Comparison of ENCODE assay signal across 2 cellular contexts in the genomic region with DNA sequence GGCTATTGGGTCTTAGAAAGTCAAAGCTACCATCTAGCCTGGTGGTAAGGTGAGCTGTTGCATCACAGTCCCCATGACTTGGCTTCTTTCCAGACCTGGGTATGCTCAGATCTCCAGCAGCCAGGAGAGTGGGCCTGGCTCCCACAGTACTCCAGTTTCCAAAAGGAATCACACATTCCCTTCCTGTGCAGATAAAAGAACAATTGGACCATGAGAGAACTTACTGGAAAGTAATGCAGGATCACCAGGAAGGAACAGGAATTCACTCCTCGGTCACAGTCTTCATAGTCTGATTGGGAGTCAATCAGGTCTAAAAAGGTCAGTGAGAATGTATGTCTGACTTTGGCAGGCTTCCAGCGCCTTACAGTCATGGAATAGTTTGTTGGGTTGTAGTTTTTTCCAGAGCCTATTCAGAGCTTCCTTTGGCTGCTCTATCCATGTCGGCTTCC.
TF ChIP-seq lines count a peak whose summit lies in the region.

No MANE protein-coding gene starts in this region.

TF ChIP-seq in IMR-90, 13 proteins besides CTCF, POLR2A, EP300 and RAD21:
- peak; percentile 27; the same call in 1 of the 2 replicates for TF ChIP-seq CEBPB (IDR thresholded peaks at IDR 0.05; ENCODE audit: low read depth, low read length)
- TF ChIP-seq, protein P1, sequence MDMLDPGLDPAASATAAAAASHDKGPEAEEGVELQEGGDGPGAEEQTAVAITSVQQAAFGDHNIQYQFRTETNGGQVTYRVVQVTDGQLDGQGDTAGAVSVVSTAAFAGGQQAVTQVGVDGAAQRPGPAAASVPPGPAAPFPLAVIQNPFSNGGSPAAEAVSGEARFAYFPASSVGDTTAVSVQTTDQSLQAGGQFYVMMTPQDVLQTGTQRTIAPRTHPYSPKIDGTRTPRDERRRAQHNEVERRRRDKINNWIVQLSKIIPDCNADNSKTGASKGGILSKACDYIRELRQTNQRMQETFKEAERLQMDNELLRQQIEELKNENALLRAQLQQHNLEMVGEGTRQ (IDR thresholded peaks at IDR 0.05; ENCODE audit: low read depth, low read length): no peak
TF ChIP-seq in IMR-90: peak in this region for 1.

TF ChIP-seq in K562, 482 proteins besides CTCF, POLR2A, EP300 and RAD21:
- TF ChIP-seq, protein P2, sequence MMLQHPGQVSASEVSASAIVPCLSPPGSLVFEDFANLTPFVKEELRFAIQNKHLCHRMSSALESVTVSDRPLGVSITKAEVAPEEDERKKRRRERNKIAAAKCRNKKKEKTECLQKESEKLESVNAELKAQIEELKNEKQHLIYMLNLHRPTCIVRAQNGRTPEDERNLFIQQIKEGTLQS (IDR thresholded peaks at IDR 0.05): peak; percentile 21; the same call in 1 of the 2 replicates
- TF ChIP-seq, protein P2 (CRISPR knock-in tag; conservative IDR thresholded peaks at IDR 0.05): no peak
- no peak for TF ChIP-seq HEY1 (CRISPR knock-in tag; IDR thresholded peaks at IDR 0.05; ENCODE audit: borderline replicate concordance)
- TF ChIP-seq NFIC (IDR thresholded peaks at IDR 0.05): peak; percentile 44; the same call in 1 of the 2 replicates
- TF ChIP-seq CEBPB (tag; IDR thresholded peaks at IDR 0.05): 0 out of 2 replicates have a peak, but pooled peaks have one; percentile 40
- no peak for TF ChIP-seq CEBPG (CRISPR knock-in tag; IDR thresholded peaks at IDR 0.05)
- peak; percentile 12 to 69; a peak in 2 of 4 replicates for TF ChIP-seq CEBPG (tag; conservative IDR thresholded peaks at IDR 0.05 in 1 of 2, IDR thresholded peaks at IDR 0.05 in 1 of 2)
